Comparison of ENCODE assay signal across 1 cellular context in the genomic region with DNA sequence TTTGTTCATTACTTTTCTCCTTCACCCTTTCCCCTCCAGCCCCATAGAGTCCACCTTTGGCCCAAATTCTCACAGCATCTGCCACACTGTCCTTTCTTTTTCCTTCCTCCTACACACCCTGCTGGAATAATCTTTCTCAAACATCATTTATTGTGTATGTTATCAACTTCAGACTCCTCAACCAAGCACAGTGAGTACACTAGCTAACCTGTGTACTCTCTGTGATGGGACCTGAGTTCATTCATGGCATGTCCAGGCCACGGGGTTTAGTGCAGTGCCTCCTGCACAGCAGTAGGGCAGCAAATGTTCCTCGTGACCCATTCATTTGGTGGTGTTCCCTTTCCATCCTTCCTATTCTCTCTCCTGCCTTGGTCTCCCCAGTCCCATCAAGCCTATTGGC.
TF ChIP-seq lines count a peak whose summit lies in the region.

No MANE protein-coding gene starts in this region.

TF ChIP-seq in K562, 482 proteins besides CTCF, POLR2A, EP300 and RAD21:
- TF ChIP-seq SLC30A9 (CRISPR knock-in tag; IDR thresholded peaks at IDR 0.05), result no peak
- TF ChIP-seq, protein P1, sequence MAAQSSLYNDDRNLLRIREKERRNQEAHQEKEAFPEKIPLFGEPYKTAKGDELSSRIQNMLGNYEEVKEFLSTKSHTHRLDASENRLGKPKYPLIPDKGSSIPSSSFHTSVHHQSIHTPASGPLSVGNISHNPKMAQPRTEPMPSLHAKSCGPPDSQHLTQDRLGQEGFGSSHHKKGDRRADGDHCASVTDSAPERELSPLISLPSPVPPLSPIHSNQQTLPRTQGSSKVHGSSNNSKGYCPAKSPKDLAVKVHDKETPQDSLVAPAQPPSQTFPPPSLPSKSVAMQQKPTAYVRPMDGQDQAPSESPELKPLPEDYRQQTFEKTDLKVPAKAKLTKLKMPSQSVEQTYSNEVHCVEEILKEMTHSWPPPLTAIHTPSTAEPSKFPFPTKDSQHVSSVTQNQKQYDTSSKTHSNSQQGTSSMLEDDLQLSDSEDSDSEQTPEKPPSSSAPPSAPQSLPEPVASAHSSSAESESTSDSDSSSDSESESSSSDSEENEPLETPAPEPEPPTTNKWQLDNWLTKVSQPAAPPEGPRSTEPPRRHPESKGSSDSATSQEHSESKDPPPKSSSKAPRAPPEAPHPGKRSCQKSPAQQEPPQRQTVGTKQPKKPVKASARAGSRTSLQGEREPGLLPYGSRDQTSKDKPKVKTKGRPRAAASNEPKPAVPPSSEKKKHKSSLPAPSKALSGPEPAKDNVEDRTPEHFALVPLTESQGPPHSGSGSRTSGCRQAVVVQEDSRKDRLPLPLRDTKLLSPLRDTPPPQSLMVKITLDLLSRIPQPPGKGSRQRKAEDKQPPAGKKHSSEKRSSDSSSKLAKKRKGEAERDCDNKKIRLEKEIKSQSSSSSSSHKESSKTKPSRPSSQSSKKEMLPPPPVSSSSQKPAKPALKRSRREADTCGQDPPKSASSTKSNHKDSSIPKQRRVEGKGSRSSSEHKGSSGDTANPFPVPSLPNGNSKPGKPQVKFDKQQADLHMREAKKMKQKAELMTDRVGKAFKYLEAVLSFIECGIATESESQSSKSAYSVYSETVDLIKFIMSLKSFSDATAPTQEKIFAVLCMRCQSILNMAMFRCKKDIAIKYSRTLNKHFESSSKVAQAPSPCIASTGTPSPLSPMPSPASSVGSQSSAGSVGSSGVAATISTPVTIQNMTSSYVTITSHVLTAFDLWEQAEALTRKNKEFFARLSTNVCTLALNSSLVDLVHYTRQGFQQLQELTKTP (IDR thresholded peaks at IDR 0.05; ENCODE audit: low read depth in 1 of 2, partially characterized antibody in 2 of 2), result peak in 1 of 2 experiments; percentile 26
- TF ChIP-seq TAF1 (IDR thresholded peaks at IDR 0.05; ENCODE audit: control insufficient read depth, extremely low read depth, insufficient read depth, low read length, severe bottlenecking), result no peak
- TF ChIP-seq CBX5 (IDR thresholded peaks at IDR 0.05; ENCODE audit: borderline replicate concordance, low read depth), result no peak
- no peak for TF ChIP-seq KAT2B (IDR thresholded peaks at IDR 0.05; ENCODE audit: low read depth, low read length)
- TF ChIP-seq, protein P2, sequence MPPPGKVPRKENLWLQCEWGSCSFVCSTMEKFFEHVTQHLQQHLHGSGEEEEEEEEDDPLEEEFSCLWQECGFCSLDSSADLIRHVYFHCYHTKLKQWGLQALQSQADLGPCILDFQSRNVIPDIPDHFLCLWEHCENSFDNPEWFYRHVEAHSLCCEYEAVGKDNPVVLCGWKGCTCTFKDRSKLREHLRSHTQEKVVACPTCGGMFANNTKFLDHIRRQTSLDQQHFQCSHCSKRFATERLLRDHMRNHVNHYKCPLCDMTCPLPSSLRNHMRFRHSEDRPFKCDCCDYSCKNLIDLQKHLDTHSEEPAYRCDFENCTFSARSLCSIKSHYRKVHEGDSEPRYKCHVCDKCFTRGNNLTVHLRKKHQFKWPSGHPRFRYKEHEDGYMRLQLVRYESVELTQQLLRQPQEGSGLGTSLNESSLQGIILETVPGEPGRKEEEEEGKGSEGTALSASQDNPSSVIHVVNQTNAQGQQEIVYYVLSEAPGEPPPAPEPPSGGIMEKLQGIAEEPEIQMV (tag; conservative IDR thresholded peaks at IDR 0.05; ENCODE audit: low read depth), result 0 out of 2 replicates have a peak, but pooled peaks have one; percentile 21
- no peak for TF ChIP-seq ZFPM2 (CRISPR knock-in tag; IDR thresholded peaks at IDR 0.05)
- TF ChIP-seq, protein P3, sequence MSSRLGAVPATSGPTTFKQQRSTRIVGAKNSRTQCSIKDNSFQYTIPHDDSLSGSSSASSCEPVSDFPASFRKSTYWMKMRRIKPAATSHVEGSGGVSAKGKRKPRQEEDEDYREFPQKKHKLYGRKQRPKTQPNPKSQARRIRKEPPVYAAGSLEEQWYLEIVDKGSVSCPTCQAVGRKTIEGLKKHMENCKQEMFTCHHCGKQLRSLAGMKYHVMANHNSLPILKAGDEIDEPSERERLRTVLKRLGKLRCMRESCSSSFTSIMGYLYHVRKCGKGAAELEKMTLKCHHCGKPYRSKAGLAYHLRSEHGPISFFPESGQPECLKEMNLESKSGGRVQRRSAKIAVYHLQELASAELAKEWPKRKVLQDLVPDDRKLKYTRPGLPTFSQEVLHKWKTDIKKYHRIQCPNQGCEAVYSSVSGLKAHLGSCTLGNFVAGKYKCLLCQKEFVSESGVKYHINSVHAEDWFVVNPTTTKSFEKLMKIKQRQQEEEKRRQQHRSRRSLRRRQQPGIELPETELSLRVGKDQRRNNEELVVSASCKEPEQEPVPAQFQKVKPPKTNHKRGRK (tag; IDR thresholded peaks at IDR 0.05), result 0 out of 2 replicates have a peak, but pooled peaks have one; percentile 13
- TF ChIP-seq, protein P4, sequence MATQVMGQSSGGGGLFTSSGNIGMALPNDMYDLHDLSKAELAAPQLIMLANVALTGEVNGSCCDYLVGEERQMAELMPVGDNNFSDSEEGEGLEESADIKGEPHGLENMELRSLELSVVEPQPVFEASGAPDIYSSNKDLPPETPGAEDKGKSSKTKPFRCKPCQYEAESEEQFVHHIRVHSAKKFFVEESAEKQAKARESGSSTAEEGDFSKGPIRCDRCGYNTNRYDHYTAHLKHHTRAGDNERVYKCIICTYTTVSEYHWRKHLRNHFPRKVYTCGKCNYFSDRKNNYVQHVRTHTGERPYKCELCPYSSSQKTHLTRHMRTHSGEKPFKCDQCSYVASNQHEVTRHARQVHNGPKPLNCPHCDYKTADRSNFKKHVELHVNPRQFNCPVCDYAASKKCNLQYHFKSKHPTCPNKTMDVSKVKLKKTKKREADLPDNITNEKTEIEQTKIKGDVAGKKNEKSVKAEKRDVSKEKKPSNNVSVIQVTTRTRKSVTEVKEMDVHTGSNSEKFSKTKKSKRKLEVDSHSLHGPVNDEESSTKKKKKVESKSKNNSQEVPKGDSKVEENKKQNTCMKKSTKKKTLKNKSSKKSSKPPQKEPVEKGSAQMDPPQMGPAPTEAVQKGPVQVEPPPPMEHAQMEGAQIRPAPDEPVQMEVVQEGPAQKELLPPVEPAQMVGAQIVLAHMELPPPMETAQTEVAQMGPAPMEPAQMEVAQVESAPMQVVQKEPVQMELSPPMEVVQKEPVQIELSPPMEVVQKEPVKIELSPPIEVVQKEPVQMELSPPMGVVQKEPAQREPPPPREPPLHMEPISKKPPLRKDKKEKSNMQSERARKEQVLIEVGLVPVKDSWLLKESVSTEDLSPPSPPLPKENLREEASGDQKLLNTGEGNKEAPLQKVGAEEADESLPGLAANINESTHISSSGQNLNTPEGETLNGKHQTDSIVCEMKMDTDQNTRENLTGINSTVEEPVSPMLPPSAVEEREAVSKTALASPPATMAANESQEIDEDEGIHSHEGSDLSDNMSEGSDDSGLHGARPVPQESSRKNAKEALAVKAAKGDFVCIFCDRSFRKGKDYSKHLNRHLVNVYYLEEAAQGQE (CRISPR knock-in tag; IDR thresholded peaks at IDR 0.05; ENCODE audit: low read depth), result no peak
- TF ChIP-seq NCOA1 (IDR thresholded peaks at IDR 0.05; ENCODE audit: low read depth), result no peak
- TF ChIP-seq ESRRB (CRISPR knock-in tag; IDR thresholded peaks at IDR 0.05; ENCODE audit: borderline replicate concordance), result no peak
- no peak for TF ChIP-seq FUS (optimal IDR thresholded peaks at IDR 0.05; ENCODE audit: low read depth, low read length)
TF ChIP-seq in K562: peak in this region for 3.
